Comparison of ENCODE assay signal across 17 cellular contexts in genomic region chr11:35491231-35491871, GRCh38. TPM values are rescaled to one million over a fixed set of nuclear protein-coding genes. Genes with fewer than 3 reads are reported as not detected.
DNase-seq lines count a peak whose midpoint lies in the region; ATAC-seq and TF ChIP-seq lines count a peak whose summit lies in the region.
"Had no signal": no experiment of that assay in that cellular context is flagged by ENCODE, and none has a peak within 500 bp of the region (broad histone marks: within the 10 kb centered on the region; RNA-seq: fewer than 3 reads in every experiment).

No MANE protein-coding gene starts in this region.

- no peak overlapping the region for H3K14ac ChIP-seq in trophoblast cell (ENCODE audit: low read length)

- H4K12ac ChIP-seq in trophoblast cell (ENCODE audit: low read depth, low read length): no peak overlapping the region

- H3K9me3 ChIP-seq in RWPE2 (ENCODE audit: severe bottlenecking) (no peaks in the 10 kb centered on the region), trophoblast cell (ENCODE audit: insufficient read depth, low read depth, low read length) (peaks cover 2% of the 10 kb centered on the region)
- H3K9me3 ChIP-seq: HAP-1 had no signal

- no peak overlapping the region for H2BK12ac ChIP-seq in trophoblast cell (ENCODE audit: low read length)

- no peaks in the 10 kb centered on the region for H3K79me2 ChIP-seq in trophoblast cell (ENCODE audit: control insufficient read depth, insufficient read depth, low read length, poor library complexity)

- no peak overlapping the region for H2AFZ ChIP-seq in trophoblast cell (ENCODE audit: insufficient read depth, low read length, poor library complexity)

- no peak overlapping the region for H2BK5ac ChIP-seq in trophoblast cell (ENCODE audit: low read depth, low read length, poor library complexity)

- H3K27me3 ChIP-seq in RWPE2 (ENCODE audit: insufficient read depth, poor library complexity, severe bottlenecking) (no peaks in the 10 kb centered on the region), trophoblast cell (ENCODE audit: insufficient read depth, low read length) (no peaks in the 10 kb centered on the region)

- H2AK5ac ChIP-seq in trophoblast cell (ENCODE audit: low read length): no peak overlapping the region

- H2BK120ac ChIP-seq in trophoblast cell (ENCODE audit: insufficient read depth, low read length, poor library complexity): no peak overlapping the region

- no peak overlapping the region for H4K91ac ChIP-seq in trophoblast cell (ENCODE audit: low read depth, low read length)

- no peaks in the 10 kb centered on the region for H3K4me1 ChIP-seq in RWPE2 (ENCODE audit: insufficient read depth, poor library complexity, severe bottlenecking)
- peaks cover 0 to 8% of the 10 kb centered on the region in 2 experiments for H3K4me1 ChIP-seq in trophoblast cell (ENCODE audit: control insufficient read depth in 1 of 2, insufficient read depth in 2 of 2, low read length in 2 of 2)
- H3K4me1 ChIP-seq: HAP-1 had no signal

- peak overlapping the region; percentile 10 for H3K4me2 ChIP-seq in trophoblast cell (ENCODE audit: low read length)

- TF ChIP-seq CTCF in RWPE2 (IDR thresholded peaks at IDR 0.05; ENCODE audit: poor library complexity, severe bottlenecking) (no peak), fibroblast of pulmonary artery (IDR thresholded peaks at IDR 0.05; ENCODE audit: low read length, missing control alignments) (no peak)

- H3K23ac ChIP-seq in trophoblast cell (ENCODE audit: low read length): no peak overlapping the region

- H4K8ac ChIP-seq in trophoblast cell (ENCODE audit: low read depth, low read length): no peak overlapping the region

- peak; percentile 93 for DNase-seq in EL
- DNase-seq in RWPE2 (ENCODE audit: low spot score): no peak
- DNase-seq in fibroblast of pulmonary artery (ENCODE audit: low read depth): peak; percentile 80
- peak; percentile 20 to 75 for DNase-seq in trophoblast cell
- DNase-seq in activated naive CD4-positive, alpha-beta T cell treated with Interleukin-2 at 50 U/mL for 16 hours: no peak
- DNase-seq: activated CD4-positive, alpha-beta memory T cell treated with anti-CD3 and anti-CD28 coated beads, Interleukin-2, amount 10 ng/mL, durations not matched to agents 7 days and 5 days; activated gamma-delta T cell; COR-L47; erythroblast; immature natural killer cell; NCI-H1105 treated with DMSO at 0.1 percent for 48 hours; NCI-H526 treated with DMSO at 0.1 percent for 48 hours; right cardiac atrium had no signal

- H3K9ac ChIP-seq in trophoblast cell (ENCODE audit: low read length): no peak overlapping the region

- whole genome bisulfite sequencing in trophoblast cell (ENCODE audit: extremely low coverage, insufficient coverage, insufficient read length): no CpG with 5 or more reads among the region's 4 CpGs

- 0 out of 3 replicates have a peak, but pooled peaks have one; percentile 25 for ATAC-seq in RWPE2 (ENCODE audit: low read depth)
- no peak for ATAC-seq in HG03432 (IDR thresholded peaks at IDR 0.05; ENCODE audit: unreplicated experiment)
- no peak for ATAC-seq in GM19463 (IDR thresholded peaks at IDR 0.05; ENCODE audit: unreplicated experiment)
- no peak for ATAC-seq in HG03354 (IDR thresholded peaks at IDR 0.05; ENCODE audit: poor library complexity, severe bottlenecking, unreplicated experiment)
- ATAC-seq: right cardiac atrium had no signal

- H3K4me3 ChIP-seq in RWPE2 (ENCODE audit: severe bottlenecking) (no peak overlapping the region), fibroblast of pulmonary artery (replicated peaks; ENCODE audit: low read depth, low read length) (no peak overlapping the region), trophoblast cell (ENCODE audit: low read depth, low read length) (no peak overlapping the region)
- H3K4me3 ChIP-seq: HAP-1 had no signal

- H3K27ac ChIP-seq in RWPE2 (ENCODE audit: poor library complexity, severe bottlenecking) (no peak overlapping the region), trophoblast cell (ENCODE audit: low read depth, low read length) (no peak overlapping the region)

- no peaks in the 10 kb centered on the region for H3K36me3 ChIP-seq in RWPE2 (ENCODE audit: low read depth)
- no peaks in the 10 kb centered on the region for H3K36me3 ChIP-seq in trophoblast cell (ENCODE audit: control insufficient read depth in 1 of 2, insufficient read depth in 2 of 2, low read length in 2 of 2)
- H3K36me3 ChIP-seq: HAP-1 had no signal

- no peaks in the 10 kb centered on the region for H3K79me1 ChIP-seq in trophoblast cell (ENCODE audit: low read length)

- no peak overlapping the region for H3K4ac ChIP-seq in trophoblast cell (ENCODE audit: low read depth, low read length)

- H3K18ac ChIP-seq in trophoblast cell (ENCODE audit: low read length): no peak overlapping the region

RNA-seq across cellular contexts. Expression of gene PAMR1, which starts 34.1 kb away (rescaled TPM):
- polyA plus RNA-seq in trophoblast cell (2013): 0.93 and 1.0 TPM in 2 replicates
- polyA plus RNA-seq: immature natural killer cell had no signal

Comparison
In these comparisons a context has a peak if more than half of its experiments do, and no peak if none do; other contexts are left out.
1. DNase-seq: peak in EL (single experiment), fibroblast of pulmonary artery (single experiment) and trophoblast cell (2 of 2); none in RWPE2 (single experiment) and activated naive CD4-positive, alpha-beta T cell treated with Interleukin-2 at 50 U/mL for 16 hours (single experiment).